ENCODE assay signal across 25 cellular contexts in genomic region chr17:74194682-74195081, GRCh38.
"Had no signal": no experiment of that assay in that cellular context is flagged by ENCODE, and none has a peak within 500 bp of the region (broad histone marks: within the 10 kb centered on the region; RNA-seq: fewer than 3 reads in every experiment).

No MANE protein-coding gene starts in this region.

- ATAC-seq: effector memory CD8-positive, alpha-beta T cell; gastroesophageal sphincter; left cardiac atrium; lower lobe of right lung; natural killer cell had no signal

- FAIRE-seq: kidney had no signal

- H3K27ac Mint-ChIP-seq: effector memory CD8-positive, alpha-beta T cell; memory B cell; mesothelial cell of epicardium; natural killer cell had no signal

- DNase-seq: effector memory CD8-positive, alpha-beta T cell; esophagus squamous epithelium; foreskin fibroblast; head of caudate nucleus; left cardiac atrium; left ventricle myocardium inferior; lower lobe of right lung; natural killer cell; ovary; sigmoid colon; stimulated activated CD4-positive, alpha-beta T cell treated with anti-CD3 and anti-CD28 coated beads, Interleukin-2, amount 100 ng/mL, for 24 hours; stimulated activated CD4-positive, alpha-beta T cell treated with anti-CD3 and anti-CD28 coated beads, Interleukin-4, amount 100 ng/mL, for 4 hours; stimulated activated naive CD4-positive, alpha-beta T cell; stomach; substantia nigra; trophoblast cell had no signal

- H3K27me3 ChIP-seq: hepatocyte, ovary, right atrium auricular region had no signal

- H3K36me3 Mint-ChIP-seq: memory B cell, mesothelial cell of epicardium, natural killer cell had no signal

- H3K36me3 ChIP-seq: esophagus squamous epithelium, gastroesophageal sphincter, left ventricle myocardium inferior, lower lobe of right lung, ovary, right atrium auricular region, sigmoid colon, stomach had no signal

- H3K4me3 Mint-ChIP-seq: dendritic cell treated with granulocyte-macrophage colony-stimulating factor and Interleukin-4, amounts not matched to agents 40 ng/mL and 50 ng/mL, for 4 days; effector memory CD8-positive, alpha-beta T cell; memory B cell; mesothelial cell of epicardium; natural killer cell; neural crest cell had no signal

- H3K4me3 ChIP-seq: esophagus squamous epithelium, gastroesophageal sphincter, hepatocyte, left ventricle myocardium inferior, lower lobe of right lung, ovary, right atrium auricular region, sigmoid colon, skin epidermis, stomach had no signal

- H3K9me3 Mint-ChIP-seq: dendritic cell treated with granulocyte-macrophage colony-stimulating factor and Interleukin-4, amounts not matched to agents 40 ng/mL and 50 ng/mL, for 4 days; effector memory CD8-positive, alpha-beta T cell; mesothelial cell of epicardium; natural killer cell; neural crest cell had no signal
